In the genomic region with DNA sequence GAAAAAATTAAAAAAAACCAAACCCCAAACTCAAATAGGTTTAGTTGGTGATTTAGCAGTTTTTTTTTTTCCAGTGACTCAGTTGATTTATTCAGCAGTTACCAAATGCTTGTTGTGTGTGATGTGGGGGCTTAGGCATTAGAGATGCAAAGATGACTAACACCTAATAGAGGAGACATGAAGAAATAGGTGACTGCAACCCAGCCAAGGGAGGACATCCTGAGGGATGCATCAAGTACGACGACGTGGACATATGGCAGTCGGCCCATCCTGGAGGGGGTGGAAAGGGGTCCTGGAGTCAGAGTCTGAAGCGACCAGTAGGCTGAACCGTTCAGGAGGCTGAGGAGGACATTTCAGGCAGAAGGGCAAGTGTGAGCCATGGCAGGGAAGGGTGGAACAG, we compare ENCODE assay signal across 1 cellular context.
A peak's percentile ranks its signal among the peaks of the same experiment; 100 is the strongest.
TF ChIP-seq lines count a peak whose summit lies in the region.

No MANE protein-coding gene starts in this region.

TF ChIP-seq in A549, 52 proteins besides CTCF, POLR2A, EP300 and RAD21 (continued from another document):
- TF ChIP-seq, protein P1, sequence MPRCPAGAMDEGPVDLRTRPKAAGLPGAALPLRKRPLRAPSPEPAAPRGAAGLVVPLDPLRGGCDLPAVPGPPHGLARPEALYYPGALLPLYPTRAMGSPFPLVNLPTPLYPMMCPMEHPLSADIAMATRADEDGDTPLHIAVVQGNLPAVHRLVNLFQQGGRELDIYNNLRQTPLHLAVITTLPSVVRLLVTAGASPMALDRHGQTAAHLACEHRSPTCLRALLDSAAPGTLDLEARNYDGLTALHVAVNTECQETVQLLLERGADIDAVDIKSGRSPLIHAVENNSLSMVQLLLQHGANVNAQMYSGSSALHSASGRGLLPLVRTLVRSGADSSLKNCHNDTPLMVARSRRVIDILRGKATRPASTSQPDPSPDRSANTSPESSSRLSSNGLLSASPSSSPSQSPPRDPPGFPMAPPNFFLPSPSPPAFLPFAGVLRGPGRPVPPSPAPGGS (IDR thresholded peaks at IDR 0.05), result no peak
- TF ChIP-seq ESRRA (IDR thresholded peaks at IDR 0.05; ENCODE audit: borderline replicate concordance, low read length) (no peak), CEBPB (IDR thresholded peaks at IDR 0.05) (0 out of 4 replicates have a peak, but pooled peaks of 1 of the 2 experiments have one; percentile 44), JUNB (IDR thresholded peaks at IDR 0.05) (peak; percentile 57), FOXS1 (CRISPR knock-in tag; IDR thresholded peaks at IDR 0.05) (no peak), FOSL2 (IDR thresholded peaks at IDR 0.05) (0 out of 2 replicates have a peak, but pooled peaks have one; percentile 20), FOSL2 (CRISPR knock-in tag; IDR thresholded peaks at IDR 0.05) (no peak), E2F6 (IDR thresholded peaks at IDR 0.05; ENCODE audit: borderline replicate concordance, low read depth) (no peak)
